9 cellular contexts compared by ENCODE assay signal in genomic region chr10:96306516-96306915, GRCh38. TPM values are rescaled to one million over a fixed set of nuclear protein-coding genes. Genes with fewer than 3 reads are reported as not detected.
DNase-seq lines count a peak whose midpoint lies in the region; ATAC-seq and TF ChIP-seq lines count a peak whose summit lies in the region.
"Had no signal": no experiment of that assay in that cellular context is flagged by ENCODE, and none has a peak within 500 bp of the region (broad histone marks: within the 10 kb centered on the region; RNA-seq: fewer than 3 reads in every experiment).

No MANE protein-coding gene starts in this region.

- no peak overlapping the region for H3K4me3 ChIP-seq in DOHH2 (ENCODE audit: low read length)

- no peak overlapping the region for H3K27ac ChIP-seq in DOHH2 (ENCODE audit: low read depth, low read length)
- H3K27ac ChIP-seq in foreskin keratinocyte, result no peak overlapping the region

- H3K27me3 ChIP-seq in DOHH2 (ENCODE audit: control insufficient read depth, low read length), result no peaks in the 10 kb centered on the region
- H3K27me3 ChIP-seq in foreskin keratinocyte, result peaks cover 16% of the 10 kb centered on the region

- CTCF ChIA-PET in Calu3 (lab: Charles Lee), result no interaction called here

- no peaks in the 10 kb centered on the region for H3K36me3 ChIP-seq in DOHH2 (ENCODE audit: control insufficient read depth, low read length)

- H3K4me3 Mint-ChIP-seq in activated naive CD4-positive, alpha-beta T cell treated with anti-CD3 and anti-CD28 coated beads, Interleukin-2, amount 50 U/mL, for 24 hours, result peak overlapping the region; percentile 47
- no peak overlapping the region for H3K4me3 Mint-ChIP-seq in Calu3 (ENCODE audit: low read depth, unreplicated experiment)

- TF ChIP-seq CTCF in DOHH2 (IDR thresholded peaks at IDR 0.05; ENCODE audit: low read depth, low read length, poor library complexity, severe bottlenecking), result no peak
- no peak for TF ChIP-seq CTCF in foreskin keratinocyte (conservative IDR thresholded peaks at IDR 0.05)
- no peak for TF ChIP-seq CTCF in Calu3 (IDR thresholded peaks at IDR 0.05; ENCODE audit: unreplicated experiment)

- H3F3A ChIP-seq in DOHH2 (ENCODE audit: control insufficient read depth, insufficient read depth), result no peaks in the 10 kb centered on the region

- BruUV-seq in Calu3 (replicated peaks; lab: Mats Ljungman, UMichigan), result no TSS peak

- H3K79me2 ChIP-seq in DOHH2 (ENCODE audit: control insufficient read depth, low read length), result no peaks in the 10 kb centered on the region

- in situ Hi-C loops in KBM-7 (cut with MboI; ENCODE audit: low pct_unique_long_range_greater_than_20kb, low sequenced_read_pairs), result no loop called here

- intact Hi-C loops in Calu3 (cut with micrococcal nuclease; ENCODE audit: unreplicated experiment), result no loop called here

- ATAC-seq in foreskin keratinocyte (no peak), GM18858 (IDR thresholded peaks at IDR 0.05; ENCODE audit: unreplicated experiment) (no peak)
- ATAC-seq: activated T-cell treated with anti-CD3 and anti-CD28 coated beads, Interleukin-2, amount 50 U/mL, for 72 hours had no signal

- H3K9me3 ChIP-seq in DOHH2 (ENCODE audit: control insufficient read depth, insufficient read depth, low read length), result no peaks in the 10 kb centered on the region

- peaks cover 11% of the 10 kb centered on the region for H3K4me1 ChIP-seq in DOHH2 (ENCODE audit: control insufficient read depth, low read length)
- H3K4me1 ChIP-seq in foreskin keratinocyte, result no peaks in the 10 kb centered on the region

- H3K27ac Mint-ChIP-seq in activated naive CD4-positive, alpha-beta T cell treated with anti-CD3 and anti-CD28 coated beads, Interleukin-2, amount 50 U/mL, for 24 hours, result peak overlapping the region; percentile 65
- no peak overlapping the region for H3K27ac Mint-ChIP-seq in Calu3 (ENCODE audit: unreplicated experiment)
- H3K27ac Mint-ChIP-seq: activated T-cell treated with anti-CD3 and anti-CD28 coated beads, Interleukin-2, amount 50 U/mL, for 72 hours had no signal

- H3K27me3 Mint-ChIP-seq in activated naive CD4-positive, alpha-beta T cell treated with anti-CD3 and anti-CD28 coated beads, Interleukin-2, amount 50 U/mL, for 24 hours, result no peaks in the 10 kb centered on the region
- peaks cover 7% of the 10 kb centered on the region for H3K27me3 Mint-ChIP-seq in Calu3 (ENCODE audit: unreplicated experiment)

- H4K20me1 ChIP-seq in DOHH2 (ENCODE audit: control insufficient read depth, insufficient read depth, low read depth, low read length), result no peaks in the 10 kb centered on the region

- no peaks in the 10 kb centered on the region for H3K9me3 Mint-ChIP-seq in activated naive CD4-positive, alpha-beta T cell treated with anti-CD3 and anti-CD28 coated beads, Interleukin-2, amount 50 U/mL, for 24 hours
- H3K9me3 Mint-ChIP-seq in Calu3 (ENCODE audit: low read depth, unreplicated experiment), result no peaks in the 10 kb centered on the region
- H3K9me3 Mint-ChIP-seq: activated T-cell treated with anti-CD3 and anti-CD28 coated beads, Interleukin-2, amount 50 U/mL, for 72 hours had no signal

- no peaks in the 10 kb centered on the region for H3K9me2 ChIP-seq in DOHH2 (replicated peaks; ENCODE audit: control insufficient read depth, low read length)

- no peaks in the 10 kb centered on the region for H3K36me3 Mint-ChIP-seq in activated naive CD4-positive, alpha-beta T cell treated with anti-CD3 and anti-CD28 coated beads, Interleukin-2, amount 50 U/mL, for 24 hours
- H3K36me3 Mint-ChIP-seq in Calu3 (ENCODE audit: insufficient read depth, unreplicated experiment), result no peaks in the 10 kb centered on the region

- DNase-seq in KBM-7, result peak; percentile 26
- peak; percentile 69 for DNase-seq in pons (ENCODE audit: low spot score)
- DNase-seq in HuH-7.5 (ENCODE audit: low spot score), result no peak
- DNase-seq in foreskin keratinocyte, result no peak
- no peak for DNase-seq in Calu3

- H3K4me2 ChIP-seq in DOHH2 (ENCODE audit: low read length), result peak overlapping the region; percentile 44

- peaks cover 36% of the 10 kb centered on the region for H3K4me1 Mint-ChIP-seq in activated naive CD4-positive, alpha-beta T cell treated with anti-CD3 and anti-CD28 coated beads, Interleukin-2, amount 50 U/mL, for 24 hours
- H3K4me1 Mint-ChIP-seq in Calu3 (ENCODE audit: low read depth, unreplicated experiment), result no peaks in the 10 kb centered on the region

RNA-seq across cellular contexts. Expression of gene DNTT, which starts 2.3 kb away (rescaled TPM):
- not detected in 2 replicates for total RNA-seq in foreskin keratinocyte
- polyA plus RNA-seq in foreskin keratinocyte, result not detected in 2 replicates
- not detected in 2 replicates for total RNA-seq in Calu3 (2022)
- total RNA-seq: activated T-cell treated with anti-CD3 and anti-CD28 coated beads, Interleukin-2, amount 50 U/mL, for 72 hours had no signal

RNA-seq across cellular contexts. Expression of gene BLNK, which starts 35.1 kb away (rescaled TPM):
- not detected in 2 replicates for total RNA-seq in foreskin keratinocyte
- 0.06 TPM in 2 replicates for polyA plus RNA-seq in foreskin keratinocyte
- 7.5 and 9.5 TPM in 2 replicates for total RNA-seq in Calu3 (2022)

RNA-seq across cellular contexts. Expression of gene OPALIN, which starts 52.3 kb away (rescaled TPM):
- total RNA-seq in foreskin keratinocyte (not detected in 2 replicates), Calu3 (2022) (not detected in 2 replicates)
- polyA plus RNA-seq in foreskin keratinocyte, result not detected in 2 replicates
- total RNA-seq: activated T-cell treated with anti-CD3 and anti-CD28 coated beads, Interleukin-2, amount 50 U/mL, for 72 hours had no signal

Comparison
In these comparisons a context has a peak if more than half of its experiments do, and no peak if none do; other contexts are left out.
1. DNase-seq: peak in KBM-7 (single experiment) and pons (single experiment); none in HuH-7.5 (single experiment), foreskin keratinocyte (0 of 2) and Calu3 (single experiment).